ENCODE assay signal across 8 cellular contexts in the genomic region with DNA sequence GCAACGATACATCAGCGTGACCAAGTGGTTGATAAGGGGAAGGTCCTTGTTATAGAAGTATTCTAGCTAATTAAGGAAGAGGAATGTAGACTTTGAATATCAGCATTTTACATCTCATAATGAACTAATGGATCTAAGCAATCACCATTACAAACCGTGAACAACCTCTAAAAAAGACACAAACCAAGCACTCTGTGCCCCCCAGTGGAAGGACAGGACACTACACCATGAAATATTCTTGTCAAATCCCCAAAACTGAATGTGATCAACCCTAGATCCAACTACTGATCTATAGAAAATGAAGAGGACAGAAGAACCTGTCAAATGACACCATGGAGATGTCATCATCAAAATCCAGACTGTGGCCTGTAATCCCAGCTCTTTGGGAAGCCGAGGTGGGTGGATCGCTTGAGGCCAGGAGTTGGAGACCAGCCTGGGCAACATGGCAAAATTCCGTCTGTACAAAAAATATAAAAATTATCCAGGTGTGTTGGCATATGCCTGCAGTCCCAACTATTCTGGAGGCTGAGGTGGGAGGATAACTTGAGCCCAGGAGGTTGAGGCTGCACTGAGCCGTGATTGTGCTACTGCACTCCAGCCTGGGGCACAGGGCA.
DNase-seq lines count a peak whose midpoint lies in the region; ATAC-seq and TF ChIP-seq lines count a peak whose summit lies in the region.

No MANE protein-coding gene starts in this region.

- H3K4me1 Mint-ChIP-seq in activated naive CD4-positive, alpha-beta T cell treated with anti-CD3 and anti-CD28 coated beads for 36 hours (ENCODE audit: low read depth): peaks cover 20% of the 10 kb centered on the region

- ATAC-seq in RWPE2 (ENCODE audit: low read depth) (no peak), HG03469 (IDR thresholded peaks at IDR 0.05; ENCODE audit: unreplicated experiment) (no peak)

- H3K27me3 ChIP-seq in RWPE2 (ENCODE audit: insufficient read depth, poor library complexity, severe bottlenecking): no peaks in the 10 kb centered on the region

- DNase-seq in ELF-1 (ENCODE audit: low read depth, low spot score) (peak; percentile 43), HEK293T (ENCODE audit: extremely low spot score) (peak; percentile 46), RWPE2 (ENCODE audit: low spot score) (no peak), iPS-NIHi11 (ENCODE audit: low spot score) (peak; percentile 57), DMS153 (lab: John Stamatoyannopoulos, UW) (no peak)
- DNase-seq in activated naive CD4-positive, alpha-beta T cell treated with anti-CD3 and anti-CD28 coated beads for 36 hours: peak; percentile 82
- DNase-seq in stimulated activated CD4-positive, alpha-beta T cell treated with anti-CD3 and anti-CD28 coated beads, TNF-alpha, amount 100 ng/mL, for 4 hours (ENCODE audit: low read depth in 3 of 3): peak; percentile 16 to 46 (median 30)

- no peaks in the 10 kb centered on the region for H3K36me3 Mint-ChIP-seq in activated naive CD4-positive, alpha-beta T cell treated with anti-CD3 and anti-CD28 coated beads for 36 hours (ENCODE audit: low read depth)

- CTCF ChIA-PET in HEK293T (lab: Yijun Ruan, JAX): interaction anchor here (1.0 to 1.3 kb wide), 2 partner anchors 9 to 290 kb away, joined by 3 to 4 read pairs; no protein-coding TSS in a partner anchor
- CTCF ChIA-PET in activated naive CD4-positive, alpha-beta T cell treated with anti-CD3 and anti-CD28 coated beads for 36 hours (lab: Charles Lee): interaction anchor here (0.7 to 4.1 kb wide), 18 partner anchors 9 to 290 kb away, joined by 3 to 49 read pairs (median 6); no protein-coding TSS in a partner anchor

- no peaks in the 10 kb centered on the region for H3K27me3 Mint-ChIP-seq in activated naive CD4-positive, alpha-beta T cell treated with anti-CD3 and anti-CD28 coated beads for 36 hours (ENCODE audit: low read depth)

- no peak overlapping the region for H3K4me3 Mint-ChIP-seq in activated naive CD4-positive, alpha-beta T cell treated with anti-CD3 and anti-CD28 coated beads for 36 hours

- intact Hi-C loops in activated naive CD4-positive, alpha-beta T cell treated with anti-CD3 and anti-CD28 coated beads for 36 hours (cut with micrococcal nuclease): loop anchor here (1.0 to 10.0 kb wide), 5 partner anchors 90 to 430 kb away; no protein-coding TSS in a partner anchor

- H3K4me3 ChIP-seq in RWPE2 (ENCODE audit: severe bottlenecking): no peak overlapping the region

- no peaks in the 10 kb centered on the region for H3K9me3 ChIP-seq in RWPE2 (ENCODE audit: severe bottlenecking)

- H3K9me3 Mint-ChIP-seq in activated naive CD4-positive, alpha-beta T cell treated with anti-CD3 and anti-CD28 coated beads for 36 hours: no peaks in the 10 kb centered on the region

- no peak overlapping the region for H3K27ac Mint-ChIP-seq in activated naive CD4-positive, alpha-beta T cell treated with anti-CD3 and anti-CD28 coated beads for 36 hours

- TF ChIP-seq CTCF in RWPE2 (IDR thresholded peaks at IDR 0.05; ENCODE audit: poor library complexity, severe bottlenecking): peak; percentile 50

- no peak overlapping the region for H3K27ac ChIP-seq in RWPE2 (ENCODE audit: poor library complexity, severe bottlenecking)

- H3K4me1 ChIP-seq in RWPE2 (ENCODE audit: insufficient read depth, poor library complexity, severe bottlenecking): no peaks in the 10 kb centered on the region

- no peaks in the 10 kb centered on the region for H3K36me3 ChIP-seq in RWPE2 (ENCODE audit: low read depth)

- POLR2A ChIA-PET in HEK293T (lab: Yijun Ruan, JAX): no interaction called here

TF ChIP-seq in HEK293T, 16 proteins besides CTCF, POLR2A, EP300 and RAD21:
- TF ChIP-seq FOXM1 (IDR thresholded peaks at IDR 0.05; ENCODE audit: borderline replicate concordance): no peak

Comparison
In these comparisons a context has a peak if more than half of its experiments do, and no peak if none do; other contexts are left out.
1. DNase-seq: peak in ELF-1 (single experiment), HEK293T (single experiment), activated naive CD4-positive, alpha-beta T cell treated with anti-CD3 and anti-CD28 coated beads for 36 hours (single experiment), iPS-NIHi11 (single experiment) and stimulated activated CD4-positive, alpha-beta T cell treated with anti-CD3 and anti-CD28 coated beads, TNF-alpha, amount 100 ng/mL, for 4 hours (3 of 3); none in RWPE2 (single experiment) and DMS153 (single experiment).